ENCODE assay signal across 1 cellular context in the genomic region with DNA sequence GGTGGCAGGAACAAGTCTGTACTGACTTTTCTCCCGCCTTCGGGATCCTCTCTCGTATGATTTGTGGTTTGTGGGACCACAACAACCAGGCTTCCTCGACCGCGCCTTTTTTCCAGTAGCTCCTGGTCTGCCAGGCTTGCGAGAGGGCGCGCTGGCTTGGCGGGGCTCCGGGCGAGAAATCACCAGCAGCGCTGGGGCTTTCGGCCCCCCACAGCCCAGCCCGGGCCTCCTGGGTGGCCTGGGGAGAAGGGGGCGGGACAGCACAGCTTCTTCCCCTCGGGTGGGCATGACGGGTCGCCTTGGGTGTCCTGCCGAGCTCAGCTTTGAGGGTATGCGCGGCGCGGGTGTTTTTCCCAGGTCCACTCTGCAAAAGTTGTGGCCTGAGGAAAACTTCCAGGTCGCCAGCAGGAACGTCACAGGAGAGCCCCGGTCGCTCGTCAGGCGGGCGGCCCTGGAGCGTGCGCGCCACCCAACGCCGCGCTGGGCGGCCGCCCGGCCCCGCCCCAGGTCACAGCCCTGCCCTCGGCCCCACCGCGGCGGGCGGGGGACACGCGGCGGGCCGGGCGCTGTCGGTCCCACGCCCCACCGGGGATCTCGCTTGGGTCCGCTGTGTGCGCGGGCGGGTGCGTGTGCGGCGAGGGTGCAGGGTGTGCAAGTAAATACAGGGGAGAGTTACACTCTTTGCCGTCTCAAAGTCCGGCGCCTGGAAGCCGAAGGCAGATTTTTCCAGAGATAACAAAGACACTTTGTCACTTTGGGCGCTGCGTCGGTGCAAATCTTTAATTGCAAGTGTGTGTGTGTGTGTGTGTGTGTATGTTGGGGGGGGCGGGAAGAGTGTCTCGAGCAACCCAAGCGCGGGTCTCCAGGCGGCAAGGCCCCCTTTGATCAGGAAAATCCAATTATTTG.
TF ChIP-seq lines count a peak whose summit lies in the region.

No MANE protein-coding gene starts in this region.

TF ChIP-seq in HepG2, 621 proteins besides CTCF, POLR2A, EP300 and RAD21 (continued from another document and continues in another):
- TF ChIP-seq MAZ (IDR thresholded peaks at IDR 0.05; ENCODE audit: borderline replicate concordance, low read depth, low read length) (peak; percentile 97), MAZ (CRISPR knock-in tag; IDR thresholded peaks at IDR 0.05; ENCODE audit: low read depth) (peak; percentile 79; the same call in 1 of the 2 replicates), TEAD2 (CRISPR knock-in tag; IDR thresholded peaks at IDR 0.05) (no peak), ZNF670 (CRISPR knock-in tag; IDR thresholded peaks at IDR 0.05; ENCODE audit: borderline replicate concordance) (peak; percentile 91), RFX5 (IDR thresholded peaks at IDR 0.05; ENCODE audit: low read depth, low read length) (no peak; the same call in 1 of the 2 replicates), CHCHD3 (CRISPR knock-in tag; IDR thresholded peaks at IDR 0.05) (peak; percentile 60; the same call in 1 of the 2 replicates), FOXA3 (CRISPR knock-in tag; IDR thresholded peaks at IDR 0.05) (no peak; the same call in 1 of the 2 replicates), ELF3 (CRISPR knock-in tag; IDR thresholded peaks at IDR 0.05) (no peak; the same call in none of the 2 replicates), ZNF713 (CRISPR knock-in tag; IDR thresholded peaks at IDR 0.05) (no peak), CREB1 (IDR thresholded peaks at IDR 0.05) (peak; percentile 63; the same call in 1 of the 2 replicates), CREB1 (CRISPR knock-in tag; IDR thresholded peaks at IDR 0.05) (no peak), ZZZ3 (CRISPR knock-in tag; IDR thresholded peaks at IDR 0.05; ENCODE audit: borderline replicate concordance) (no peak; the same call in 1 of the 2 replicates), CHD4 (IDR thresholded peaks at IDR 0.05; ENCODE audit: borderline replicate concordance, low read length) (peak; percentile 70; the same call in 1 of the 2 replicates), SP5 (CRISPR knock-in tag; IDR thresholded peaks at IDR 0.05; ENCODE audit: borderline replicate concordance, low read depth) (peak; percentile 91), FOXK1 (CRISPR knock-in tag; IDR thresholded peaks at IDR 0.05; ENCODE audit: borderline replicate concordance, low read depth) (no peak), HDAC1 (CRISPR knock-in tag; IDR thresholded peaks at IDR 0.05) (no peak; the same call in none of the 2 replicates), ZNF83 (CRISPR knock-in tag; IDR thresholded peaks at IDR 0.05; ENCODE audit: borderline replicate concordance) (no peak; the same call in 1 of the 2 replicates), CCAR2 (optimal IDR thresholded peaks at IDR 0.05; ENCODE audit: low read depth, low read length) (no peak), ZFP62 (CRISPR knock-in tag; IDR thresholded peaks at IDR 0.05) (no peak), ATF1 (CRISPR knock-in tag; IDR thresholded peaks at IDR 0.05) (no peak), ZNF431 (CRISPR knock-in tag; IDR thresholded peaks at IDR 0.05; ENCODE audit: borderline replicate concordance, low read depth) (peak; percentile 66), CHD2 (IDR thresholded peaks at IDR 0.05; ENCODE audit: low read depth, low read length) (peak; percentile 33; the same call in 1 of the 2 replicates), KDM2A (CRISPR knock-in tag; IDR thresholded peaks at IDR 0.05; ENCODE audit: borderline replicate concordance, low read depth) (peak; percentile 63), TAF1 (CRISPR knock-in tag; IDR thresholded peaks at IDR 0.05) (peak; percentile 72), ZNF558 (CRISPR knock-in tag; IDR thresholded peaks at IDR 0.05; ENCODE audit: borderline replicate concordance) (peak; percentile 51; the same call in 1 of the 2 replicates), IRF2 (CRISPR knock-in tag; IDR thresholded peaks at IDR 0.05) (no peak; the same call in 1 of the 2 replicates), SPEN (CRISPR knock-in tag; IDR thresholded peaks at IDR 0.05; ENCODE audit: low read depth) (peak; percentile 92), ZNF496 (CRISPR knock-in tag; IDR thresholded peaks at IDR 0.05; ENCODE audit: insufficient replicate concordance) (no peak), ZBTB8A (CRISPR knock-in tag; IDR thresholded peaks at IDR 0.05; ENCODE audit: borderline replicate concordance, low read depth) (no peak; the same call in 1 of the 2 replicates), STAT5B (CRISPR knock-in tag; IDR thresholded peaks at IDR 0.05) (no peak), ZNF329 (CRISPR knock-in tag; IDR thresholded peaks at IDR 0.05; ENCODE audit: low read depth) (0 out of 2 replicates have a peak, but pooled peaks have one; percentile 52), ZNF451 (CRISPR knock-in tag; IDR thresholded peaks at IDR 0.05) (peak; percentile 16; the same call in 1 of the 2 replicates), NFRKB (IDR thresholded peaks at IDR 0.05) (no peak), MTA3 (CRISPR knock-in tag; IDR thresholded peaks at IDR 0.05) (no peak), CBFB (CRISPR knock-in tag; IDR thresholded peaks at IDR 0.05) (peak; percentile 39; the same call in 1 of the 2 replicates), ZNF891 (CRISPR knock-in tag; IDR thresholded peaks at IDR 0.05) (no peak)
- TF ChIP-seq, protein P1, sequence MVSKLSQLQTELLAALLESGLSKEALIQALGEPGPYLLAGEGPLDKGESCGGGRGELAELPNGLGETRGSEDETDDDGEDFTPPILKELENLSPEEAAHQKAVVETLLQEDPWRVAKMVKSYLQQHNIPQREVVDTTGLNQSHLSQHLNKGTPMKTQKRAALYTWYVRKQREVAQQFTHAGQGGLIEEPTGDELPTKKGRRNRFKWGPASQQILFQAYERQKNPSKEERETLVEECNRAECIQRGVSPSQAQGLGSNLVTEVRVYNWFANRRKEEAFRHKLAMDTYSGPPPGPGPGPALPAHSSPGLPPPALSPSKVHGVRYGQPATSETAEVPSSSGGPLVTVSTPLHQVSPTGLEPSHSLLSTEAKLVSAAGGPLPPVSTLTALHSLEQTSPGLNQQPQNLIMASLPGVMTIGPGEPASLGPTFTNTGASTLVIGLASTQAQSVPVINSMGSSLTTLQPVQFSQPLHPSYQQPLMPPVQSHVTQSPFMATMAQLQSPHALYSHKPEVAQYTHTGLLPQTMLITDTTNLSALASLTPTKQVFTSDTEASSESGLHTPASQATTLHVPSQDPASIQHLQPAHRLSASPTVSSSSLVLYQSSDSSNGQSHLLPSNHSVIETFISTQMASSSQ (IDR thresholded peaks at IDR 0.05; ENCODE audit: low read depth): no peak
- TF ChIP-seq, protein P1 (CRISPR knock-in tag; IDR thresholded peaks at IDR 0.05; ENCODE audit: borderline replicate concordance): no peak
- TF ChIP-seq, protein P2, sequence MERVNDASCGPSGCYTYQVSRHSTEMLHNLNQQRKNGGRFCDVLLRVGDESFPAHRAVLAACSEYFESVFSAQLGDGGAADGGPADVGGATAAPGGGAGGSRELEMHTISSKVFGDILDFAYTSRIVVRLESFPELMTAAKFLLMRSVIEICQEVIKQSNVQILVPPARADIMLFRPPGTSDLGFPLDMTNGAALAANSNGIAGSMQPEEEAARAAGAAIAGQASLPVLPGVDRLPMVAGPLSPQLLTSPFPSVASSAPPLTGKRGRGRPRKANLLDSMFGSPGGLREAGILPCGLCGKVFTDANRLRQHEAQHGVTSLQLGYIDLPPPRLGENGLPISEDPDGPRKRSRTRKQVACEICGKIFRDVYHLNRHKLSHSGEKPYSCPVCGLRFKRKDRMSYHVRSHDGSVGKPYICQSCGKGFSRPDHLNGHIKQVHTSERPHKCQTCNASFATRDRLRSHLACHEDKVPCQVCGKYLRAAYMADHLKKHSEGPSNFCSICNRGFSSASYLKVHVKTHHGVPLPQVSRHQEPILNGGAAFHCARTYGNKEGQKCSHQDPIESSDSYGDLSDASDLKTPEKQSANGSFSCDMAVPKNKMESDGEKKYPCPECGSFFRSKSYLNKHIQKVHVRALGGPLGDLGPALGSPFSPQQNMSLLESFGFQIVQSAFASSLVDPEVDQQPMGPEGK (CRISPR knock-in tag; IDR thresholded peaks at IDR 0.05): peak; percentile 91
- TF ChIP-seq, protein P3, sequence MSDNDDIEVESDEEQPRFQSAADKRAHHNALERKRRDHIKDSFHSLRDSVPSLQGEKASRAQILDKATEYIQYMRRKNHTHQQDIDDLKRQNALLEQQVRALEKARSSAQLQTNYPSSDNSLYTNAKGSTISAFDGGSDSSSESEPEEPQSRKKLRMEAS (IDR thresholded peaks at IDR 0.05): peak; percentile 94
- TF ChIP-seq, protein P4, sequence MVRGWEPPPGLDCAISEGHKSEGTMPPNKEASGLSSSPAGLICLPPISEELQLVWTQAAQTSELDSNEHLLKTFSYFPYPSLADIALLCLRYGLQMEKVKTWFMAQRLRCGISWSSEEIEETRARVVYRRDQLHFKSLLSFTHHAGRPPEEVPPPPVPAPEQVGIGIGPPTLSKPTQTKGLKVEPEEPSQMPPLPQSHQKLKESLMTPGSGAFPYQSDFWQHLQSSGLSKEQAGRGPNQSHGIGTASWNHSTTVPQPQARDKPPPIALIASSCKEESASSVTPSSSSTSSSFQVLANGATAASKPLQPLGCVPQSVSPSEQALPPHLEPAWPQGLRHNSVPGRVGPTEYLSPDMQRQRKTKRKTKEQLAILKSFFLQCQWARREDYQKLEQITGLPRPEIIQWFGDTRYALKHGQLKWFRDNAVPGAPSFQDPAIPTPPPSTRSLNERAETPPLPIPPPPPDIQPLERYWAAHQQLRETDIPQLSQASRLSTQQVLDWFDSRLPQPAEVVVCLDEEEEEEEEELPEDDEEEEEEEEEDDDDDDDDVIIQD (CRISPR knock-in tag; IDR thresholded peaks at IDR 0.05; ENCODE audit: low read depth): no peak; the same call in 1 of the 2 replicates
- TF ChIP-seq, protein P5, sequence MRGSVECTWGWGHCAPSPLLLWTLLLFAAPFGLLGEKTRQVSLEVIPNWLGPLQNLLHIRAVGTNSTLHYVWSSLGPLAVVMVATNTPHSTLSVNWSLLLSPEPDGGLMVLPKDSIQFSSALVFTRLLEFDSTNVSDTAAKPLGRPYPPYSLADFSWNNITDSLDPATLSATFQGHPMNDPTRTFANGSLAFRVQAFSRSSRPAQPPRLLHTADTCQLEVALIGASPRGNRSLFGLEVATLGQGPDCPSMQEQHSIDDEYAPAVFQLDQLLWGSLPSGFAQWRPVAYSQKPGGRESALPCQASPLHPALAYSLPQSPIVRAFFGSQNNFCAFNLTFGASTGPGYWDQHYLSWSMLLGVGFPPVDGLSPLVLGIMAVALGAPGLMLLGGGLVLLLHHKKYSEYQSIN (CRISPR knock-in tag; IDR thresholded peaks at IDR 0.05; ENCODE audit: borderline replicate concordance): no peak
- TF ChIP-seq, protein P6, sequence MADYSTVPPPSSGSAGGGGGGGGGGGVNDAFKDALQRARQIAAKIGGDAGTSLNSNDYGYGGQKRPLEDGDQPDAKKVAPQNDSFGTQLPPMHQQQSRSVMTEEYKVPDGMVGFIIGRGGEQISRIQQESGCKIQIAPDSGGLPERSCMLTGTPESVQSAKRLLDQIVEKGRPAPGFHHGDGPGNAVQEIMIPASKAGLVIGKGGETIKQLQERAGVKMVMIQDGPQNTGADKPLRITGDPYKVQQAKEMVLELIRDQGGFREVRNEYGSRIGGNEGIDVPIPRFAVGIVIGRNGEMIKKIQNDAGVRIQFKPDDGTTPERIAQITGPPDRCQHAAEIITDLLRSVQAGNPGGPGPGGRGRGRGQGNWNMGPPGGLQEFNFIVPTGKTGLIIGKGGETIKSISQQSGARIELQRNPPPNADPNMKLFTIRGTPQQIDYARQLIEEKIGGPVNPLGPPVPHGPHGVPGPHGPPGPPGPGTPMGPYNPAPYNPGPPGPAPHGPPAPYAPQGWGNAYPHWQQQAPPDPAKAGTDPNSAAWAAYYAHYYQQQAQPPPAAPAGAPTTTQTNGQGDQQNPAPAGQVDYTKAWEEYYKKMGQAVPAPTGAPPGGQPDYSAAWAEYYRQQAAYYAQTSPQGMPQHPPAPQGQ (CRISPR knock-in tag; IDR thresholded peaks at IDR 0.05; ENCODE audit: borderline replicate concordance): no peak
- TF ChIP-seq, protein P7, sequence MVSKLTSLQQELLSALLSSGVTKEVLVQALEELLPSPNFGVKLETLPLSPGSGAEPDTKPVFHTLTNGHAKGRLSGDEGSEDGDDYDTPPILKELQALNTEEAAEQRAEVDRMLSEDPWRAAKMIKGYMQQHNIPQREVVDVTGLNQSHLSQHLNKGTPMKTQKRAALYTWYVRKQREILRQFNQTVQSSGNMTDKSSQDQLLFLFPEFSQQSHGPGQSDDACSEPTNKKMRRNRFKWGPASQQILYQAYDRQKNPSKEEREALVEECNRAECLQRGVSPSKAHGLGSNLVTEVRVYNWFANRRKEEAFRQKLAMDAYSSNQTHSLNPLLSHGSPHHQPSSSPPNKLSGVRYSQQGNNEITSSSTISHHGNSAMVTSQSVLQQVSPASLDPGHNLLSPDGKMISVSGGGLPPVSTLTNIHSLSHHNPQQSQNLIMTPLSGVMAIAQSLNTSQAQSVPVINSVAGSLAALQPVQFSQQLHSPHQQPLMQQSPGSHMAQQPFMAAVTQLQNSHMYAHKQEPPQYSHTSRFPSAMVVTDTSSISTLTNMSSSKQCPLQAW (CRISPR knock-in tag; IDR thresholded peaks at IDR 0.05): 0 out of 2 replicates have a peak, but pooled peaks have one; percentile 17
- TF ChIP-seq, protein P8, sequence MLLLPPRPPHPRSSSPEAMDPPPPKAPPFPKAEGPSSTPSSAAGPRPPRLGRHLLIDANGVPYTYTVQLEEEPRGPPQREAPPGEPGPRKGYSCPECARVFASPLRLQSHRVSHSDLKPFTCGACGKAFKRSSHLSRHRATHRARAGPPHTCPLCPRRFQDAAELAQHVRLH (CRISPR knock-in tag; IDR thresholded peaks at IDR 0.05; ENCODE audit: borderline replicate concordance, low read depth): no peak
